In genomic region chr15:66692808-66693596, GRCh38 we compare ENCODE assay signal across 1 cellular context.
TF ChIP-seq lines count a peak whose summit lies in the region.

No MANE protein-coding gene starts in this region.

TF ChIP-seq in GM12878, 131 proteins besides CTCF, POLR2A, EP300 and RAD21 (continued from another document):
- TF ChIP-seq E4F1 (IDR thresholded peaks at IDR 0.05; ENCODE audit: borderline replicate concordance, partially characterized antibody): no peak
